In genomic region chr5:77972545-77973252, GRCh38 we compare ENCODE assay signal across 8 cellular contexts.
DNase-seq lines count a peak whose midpoint lies in the region; ATAC-seq and TF ChIP-seq lines count a peak whose summit lies in the region.

No MANE protein-coding gene starts in this region.

- in situ Hi-C loops in astrocyte of the spinal cord (cut with HindIII; ENCODE audit: low sequenced_read_pairs), result no loop called here

- TF ChIP-seq POLR2A in right lobe of liver (IDR thresholded peaks at IDR 0.05), result no peak

- H3K4me1 ChIP-seq in HUES64 (ENCODE audit: insufficient read depth, low read length) (peaks cover 9% of the 10 kb centered on the region; the same call in 1 of the 2 replicates), right lobe of liver (peaks cover 0 to 15% (median 4%) of the 10 kb centered on the region in 4 donors), thoracic aorta (ENCODE audit: control insufficient read depth in 1 of 2, low read depth in 2 of 2) (peaks cover 7 to 14% of the 10 kb centered on the region in 2 donors)

- ATAC-seq in right lobe of liver, result peak; percentile 49 to 74 (median 62)
- ATAC-seq in thoracic aorta (ENCODE audit: insufficient number of reproducible peaks, low FRiP score, low read depth), result no peak
- no peak for ATAC-seq in HG02763 (IDR thresholded peaks at IDR 0.05; ENCODE audit: unreplicated experiment)

- H3K9ac ChIP-seq in HUES64 (ENCODE audit: low read depth, low read length), result no peak overlapping the region

- 3% methylated on average over 54 of the region's 54 CpGs for WGBS in HUES64
- WGBS in right lobe of liver (ENCODE audit: insufficient coverage, low coverage, low lambda C conversion rate, missing lambda C conversion rate), result 4% methylated on average over 33 of the region's 54 CpGs

- H3K27me3 ChIP-seq in HUES64 (ENCODE audit: insufficient read depth, low read length), result peaks cover 94% of the 10 kb centered on the region
- peaks cover 0 to 23% of the 10 kb centered on the region in 2 donors for H3K27me3 ChIP-seq in right lobe of liver
- no peaks in the 10 kb centered on the region for H3K27me3 ChIP-seq in thoracic aorta (replicated peaks; ENCODE audit: insufficient read depth)

- DNase-seq in activated CD4-positive, alpha-beta T cell treated with anti-CD3 and anti-CD28 coated beads for 4 hours, result peak; percentile 6 to 7
- DNase-seq in activated CD4-positive, alpha-beta T cell treated with anti-CD3 and anti-CD28 coated beads, Interleukin-2, amount 50 U/mL, for 1 hour, result no peak
- DNase-seq in astrocyte of the spinal cord (ENCODE audit: low read depth, low spot score) (no peak), right lobe of liver (peak in 1 of 3 donors; percentile 24), thoracic aorta (ENCODE audit: low spot score) (no peak), NCI-H1048 (lab: John Stamatoyannopoulos, UW) (no peak)

- TF ChIP-seq CTCF in astrocyte of the spinal cord (IDR thresholded peaks at IDR 0.05; ENCODE audit: low read depth, low read length), result peak; percentile 12
- TF ChIP-seq CTCF in right lobe of liver (IDR thresholded peaks at IDR 0.05), result peak in 1 of 4 donors; percentile 11
- TF ChIP-seq CTCF in thoracic aorta (IDR thresholded peaks at IDR 0.05), result no peak

- intact Hi-C loops in right lobe of liver (cut with DNase I), result no loop called here

- H3K27ac ChIP-seq in HUES64 (ENCODE audit: low read depth, low read length), result no peak overlapping the region
- H3K27ac ChIP-seq in right lobe of liver, result no peak overlapping the region
- H3K27ac ChIP-seq in thoracic aorta, result no peak overlapping the region

- H3K4me3 ChIP-seq in HUES64 (ENCODE audit: low read length), result peak overlapping the region; percentile 40
- H3K4me3 ChIP-seq in astrocyte of the spinal cord (ENCODE audit: low read depth, low read length), result peak overlapping the region; percentile 7
- peak overlapping the region in 2 of 3 donors; percentile 21 to 22 for H3K4me3 ChIP-seq in right lobe of liver
- H3K4me3 ChIP-seq in thoracic aorta, result peak overlapping the region; percentile 74

- H3K9me3 ChIP-seq in HUES64 (ENCODE audit: insufficient read depth, low read depth, low read length), result no peaks in the 10 kb centered on the region
- H3K9me3 ChIP-seq in right lobe of liver, result no peaks in the 10 kb centered on the region
- H3K9me3 ChIP-seq in thoracic aorta, result no peaks in the 10 kb centered on the region

- H3K36me3 ChIP-seq in HUES64 (ENCODE audit: insufficient read depth, low read length) (no peaks in the 10 kb centered on the region), right lobe of liver (no peaks in the 10 kb centered on the region), thoracic aorta (no peaks in the 10 kb centered on the region)

Comparison
In these comparisons a context has a peak if more than half of its experiments do, and no peak if none do; other contexts are left out.
1. DNase-seq: peak in activated CD4-positive, alpha-beta T cell treated with anti-CD3 and anti-CD28 coated beads for 4 hours (2 of 2); none in activated CD4-positive, alpha-beta T cell treated with anti-CD3 and anti-CD28 coated beads, Interleukin-2, amount 50 U/mL, for 1 hour (single experiment), astrocyte of the spinal cord (single experiment), thoracic aorta (single experiment) and NCI-H1048 (single experiment).
2. H3K4me3 ChIP-seq: peak in every context shown above with its lines; median percentile 74 in thoracic aorta; 40 in HUES64; 22 in right lobe of liver; 7 in astrocyte of the spinal cord.
3. ATAC-seq: peak in right lobe of liver (4 of 4); none in thoracic aorta (single experiment) and HG02763 (single experiment).